23 cellular contexts compared by ENCODE assay signal in genomic region chr3:42222942-42223693, GRCh38. TPM values are rescaled to one million over a fixed set of nuclear protein-coding genes. Genes with fewer than 3 reads are reported as not detected.
DNase-seq lines count a peak whose midpoint lies in the region; ATAC-seq, FAIRE-seq and TF ChIP-seq lines count a peak whose summit lies in the region.
"Had no signal": no experiment of that assay in that cellular context is flagged by ENCODE, and none has a peak within 500 bp of the region (broad histone marks: within the 10 kb centered on the region; RNA-seq: fewer than 3 reads in every experiment).

No MANE protein-coding gene starts in this region.

- TF ChIP-seq POLR2A in K562 (conservative IDR thresholded peaks at IDR 0.05), result no peak

- 0 out of 2 replicates have a peak, but pooled peaks cover 2% of the 10 kb centered on the region for H4K20me1 ChIP-seq in K562 (replicated peaks; ENCODE audit: control insufficient read depth, insufficient read depth, low read length)

- peak overlapping the region in 1 of 2 experiments; percentile 24; a peak in 1 of 4 replicates for H3K9ac ChIP-seq in K562 (ENCODE audit: insufficient read depth in 1 of 2, low read depth in 2 of 2, low read length in 2 of 2)
- H3K9ac ChIP-seq: GM23248 had no signal

- ATAC-seq in K562 (no peak), lung (ENCODE audit: insufficient read depth, low FRiP score) (no peak)

- WGBS in K562 (ENCODE audit: insufficient coverage, low coverage, missing lambda C conversion rate), result 84% methylated on average over 27 of the region's 31 CpGs
- WGBS in lung, 2 donors, result 93 to 94% methylated on average over 31 of the region's 31 CpGs

- DNase-seq in K562 (ENCODE audit: extremely low read depth in 1 of 4, low spot score in 3 of 4), result no peak
- DNase-seq in caudate nucleus (lab: John Stamatoyannopoulos, UW), result no peak
- peak; percentile 16 for DNase-seq in lung (ENCODE audit: low spot score)
- DNase-seq in type B pancreatic cell (ENCODE audit: extremely low spot score, unreplicated experiment), result peak; percentile 47
- DNase-seq in effector CD8-positive, alpha-beta T cell (lab: John Stamatoyannopoulos, UW), result no peak
- no peak for DNase-seq in inferior parietal cortex (ENCODE audit: extremely low spot score)
- DNase-seq: ACHN; BE2C; C1 segment of cervical spinal cord; CD4-positive, CD25-positive, alpha-beta regulatory T cell; CD8-positive, alpha-beta memory T cell; COR-L47; DMS 273 treated with DMSO at 0.1 percent for 48 hours; DMS53; DND-41; EL; GM23248 had no signal

- H3K27me3 ChIP-seq in K562 (ENCODE audit: control insufficient read depth in 2 of 2, insufficient read depth in 2 of 2, low read length in 2 of 2), result no peaks in the 10 kb centered on the region
- H3K27me3 ChIP-seq in lung (ENCODE audit: control insufficient read depth, insufficient read depth), result no peaks in the 10 kb centered on the region
- H3K27me3 ChIP-seq: BE2C had no signal

- H3K9me1 ChIP-seq in K562 (ENCODE audit: control insufficient read depth, insufficient read depth, low read length), result no peaks in the 10 kb centered on the region

- H3K4me1 ChIP-seq in K562 (replicated peaks in 1 of 2; ENCODE audit: control insufficient read depth in 2 of 2, insufficient read depth in 2 of 2, low read length in 2 of 2), result peaks cover 0 to 4% of the 10 kb centered on the region in 2 experiments; a peak in 2 of 5 replicates
- H3K4me1 ChIP-seq in lung (ENCODE audit: control insufficient read depth in 2 of 2, insufficient read depth in 2 of 2, low read length in 2 of 2), result peaks cover 2 to 3% of the 10 kb centered on the region in 2 donors
- H3K4me1 ChIP-seq: BE2C, HAP-1 had no signal

- H3K27me3 Mint-ChIP-seq in type B pancreatic cell, result no peaks in the 10 kb centered on the region
- H3K27me3 Mint-ChIP-seq: CD4-positive, CD25-positive, alpha-beta regulatory T cell had no signal

- H3K9me3 ChIP-seq in K562 (replicated peaks; ENCODE audit: control insufficient read depth, insufficient read depth, low read depth, low read length), result no peaks in the 10 kb centered on the region
- H3K9me3 ChIP-seq in lung (ENCODE audit: control insufficient read depth in 2 of 2, insufficient read depth in 1 of 2, low read length in 1 of 2), result peaks cover 0 to 1% of the 10 kb centered on the region in 2 donors
- H3K9me3 ChIP-seq: BE2C, HAP-1 had no signal

- POLR2A ChIA-PET in K562 (lab: Yijun Ruan, JAX), result interaction anchor here (0.6 to 1.1 kb wide), 4 partner anchors 11 to 623 kb away, joined by 3 to 5 read pairs (median 4); no protein-coding TSS in a partner anchor

- H3K79me2 ChIP-seq in K562 (ENCODE audit: control insufficient read depth, insufficient read depth, low read length), result no peaks in the 10 kb centered on the region

- no peak for FAIRE-seq in K562 (lab: Jason Lieb, UNC)
- FAIRE-seq: A204.1, GM12891, GM18507 had no signal

- no peak overlapping the region for H3K27ac Mint-ChIP-seq in type B pancreatic cell
- H3K27ac Mint-ChIP-seq: CD8-positive, alpha-beta memory T cell had no signal

- no peaks in the 10 kb centered on the region for H3K4me1 Mint-ChIP-seq in type B pancreatic cell (ENCODE audit: unreplicated experiment)

- in situ Hi-C loops in K562 (cut with MboI), result loop anchor here (10.0 kb wide), 1 partner anchor 222 kb away; no protein-coding TSS in a partner anchor

- intact Hi-C loops in K562 (cut with micrococcal nuclease), result no loop called here

- CTCF ChIA-PET in K562 (lab: Yijun Ruan, JAX; ENCODE audit: low intra/inter-chr PET ratio), result no interaction called here

- H3K4me3 ChIP-seq in K562, result no peak overlapping the region
- H3K4me3 ChIP-seq in lung, result no peak overlapping the region
- H3K4me3 ChIP-seq: GM23248, HAP-1 had no signal

- TF ChIP-seq RAD21 in K562 (CRISPR knock-in tag; conservative IDR thresholded peaks at IDR 0.05 in 1 of 2, IDR thresholded peaks at IDR 0.05 in 1 of 2), result no peak

- H3K4me3 Mint-ChIP-seq in type B pancreatic cell, result no peak overlapping the region
- H3K4me3 Mint-ChIP-seq: CD4-positive, CD25-positive, alpha-beta regulatory T cell; CD8-positive, alpha-beta memory T cell had no signal

- H3K9me3 Mint-ChIP-seq in type B pancreatic cell, result no peaks in the 10 kb centered on the region
- H3K9me3 Mint-ChIP-seq: CD4-positive, CD25-positive, alpha-beta regulatory T cell; CD8-positive, alpha-beta memory T cell had no signal

- no peak overlapping the region for H2AFZ ChIP-seq in K562 (ENCODE audit: low read depth, low read length)
- H2AFZ ChIP-seq: GM23248 had no signal

- BruUV-seq in K562 (replicated peaks; lab: Mats Ljungman, UMichigan), result no TSS peak

- TF ChIP-seq EP300 in K562 (IDR thresholded peaks at IDR 0.05; ENCODE audit: low read length), result no peak

- peaks cover 11% of the 10 kb centered on the region for H3K36me3 Mint-ChIP-seq in type B pancreatic cell

- no peak overlapping the region for H3K27ac ChIP-seq in K562 (ENCODE audit: extremely low read depth, low read depth, low read length)
- peak overlapping the region; percentile 11 for H3K27ac ChIP-seq in caudate nucleus (ENCODE audit: low read depth, low read length)
- no peak overlapping the region for H3K27ac ChIP-seq in lung (ENCODE audit: low read depth in 1 of 2, low read length in 1 of 2)
- H3K27ac ChIP-seq: GM23248 had no signal

- H3K36me3 ChIP-seq in K562 (ENCODE audit: control insufficient read depth, insufficient read depth, low read length) (peaks cover 21% of the 10 kb centered on the region; the same call in 1 of the 3 replicates), lung (ENCODE audit: control insufficient read depth in 2 of 2, insufficient read depth in 2 of 2, low read length in 2 of 2) (peaks cover 8 to 28% of the 10 kb centered on the region in 2 donors)
- H3K36me3 ChIP-seq: BE2C had no signal

- no peak for TF ChIP-seq CTCF in K562 (IDR thresholded peaks at IDR 0.05 in 2 of 3, conservative IDR thresholded peaks at IDR 0.05 in 1 of 3; ENCODE audit: insufficient read depth in 2 of 3, low read depth in 1 of 3, low read length in 3 of 3)
- TF ChIP-seq CTCF in lung (IDR thresholded peaks at IDR 0.05; ENCODE audit: control extremely low read depth, extremely low read depth), result no peak
- no peak for TF ChIP-seq CTCF in type B pancreatic cell (conservative IDR thresholded peaks at IDR 0.05)

- H3K4me2 ChIP-seq in K562 (ENCODE audit: insufficient read depth, low read length), result no peak overlapping the region

TF ChIP-seq in K562, 482 proteins besides CTCF, POLR2A, EP300 and RAD21:
- TF ChIP-seq CBFA2T2 (conservative IDR thresholded peaks at IDR 0.05) (no peak), RBM22 (IDR thresholded peaks at IDR 0.05; ENCODE audit: low read depth, low read length, poor library complexity, severe bottlenecking) (peak; percentile 22)
TF ChIP-seq in K562: peak in this region for 1.

RNA-seq across cellular contexts. Expression of gene CCK, which starts 42.9 kb away (rescaled TPM):
- not detected in 2 replicates for total RNA-seq in K562 (2011; cell fraction: chromatin; rRNA removed; ENCODE audit: low replicate concordance)
- total RNA-seq in K562 (2011; cell fraction: nucleolus; rRNA removed), result not detected in 2 replicates
- total RNA-seq in K562 (2011; cell fraction: nucleoplasm; rRNA removed), result not detected in 2 replicates
- total RNA-seq in K562 (2014; rRNA removed) (0.29 TPM in 1 of 2 replicates, not detected in the other), K562 (2014; rRNA removed; fragmentation: Illumina TruSeq; extraction: Trizol) (not detected in 2 replicates), K562 (2015; rRNA removed; fragmentation: Illumina TruSeq; extraction: Trizol) (not detected in 2 replicates), K562 (2021) (not detected in 2 replicates), lung (under 1 TPM in 1 of 2 donors, not detected in 1; 0.28 TPM), type B pancreatic cell (ENCODE audit: low replicate concordance) (1.3 and 17.7 TPM in 2 replicates)
- polyA plus RNA-seq in K562 (2011; rRNA removed) (not detected in 2 replicates), K562 (2014; fragmentation: Illumina TruSeq; extraction: Trizol) (not detected in 2 replicates), K562 (2014; fragmentation: Nextera tagmentation; extraction: Ambion mirVana) (not detected), K562 (2014; rRNA removed) (not detected in 2 replicates), lung (1 to 10 TPM in 1 of 2 donors, under 1 TPM in 1; 0.41 to 1.2 TPM)
- 0.09 TPM in 1 of 2 replicates, not detected in the other for polyA plus RNA-seq in K562 (2011; cell fraction: cytosol; rRNA removed)
- not detected in 2 replicates for polyA plus RNA-seq in K562 (2011; cell fraction: nucleus; rRNA removed)
- polyA plus RNA-seq in K562 (2012), result 0.12 TPM in 1 of 2 replicates, not detected in the other
- polyA minus RNA-seq in K562 (2011; rRNA and poly(A)+ RNA removed), result not detected in 2 replicates
- polyA minus RNA-seq in K562 (2011; cell fraction: cytosol; rRNA and poly(A)+ RNA removed), result not detected in 2 replicates
- not detected in 2 replicates for polyA minus RNA-seq in K562 (2011; cell fraction: nucleus; rRNA and poly(A)+ RNA removed)
- total RNA-seq: CD4-positive, CD25-positive, alpha-beta regulatory T cell; CD8-positive, alpha-beta memory T cell; G401; H4 had no signal
- polyA plus RNA-seq: CD4-positive, CD25-positive, alpha-beta regulatory T cell; CD8-positive, alpha-beta memory T cell; GM23248 had no signal

Comparison
In these comparisons a context has a peak if more than half of its experiments do, and no peak if none do; other contexts are left out.
1. DNase-seq: peak in lung (single experiment) and type B pancreatic cell (single experiment); none in K562 (0 of 4), caudate nucleus (0 of 61), effector CD8-positive, alpha-beta T cell (single experiment) and inferior parietal cortex (single experiment).